Comparison of ENCODE assay signal across 8 cellular contexts in the genomic region with DNA sequence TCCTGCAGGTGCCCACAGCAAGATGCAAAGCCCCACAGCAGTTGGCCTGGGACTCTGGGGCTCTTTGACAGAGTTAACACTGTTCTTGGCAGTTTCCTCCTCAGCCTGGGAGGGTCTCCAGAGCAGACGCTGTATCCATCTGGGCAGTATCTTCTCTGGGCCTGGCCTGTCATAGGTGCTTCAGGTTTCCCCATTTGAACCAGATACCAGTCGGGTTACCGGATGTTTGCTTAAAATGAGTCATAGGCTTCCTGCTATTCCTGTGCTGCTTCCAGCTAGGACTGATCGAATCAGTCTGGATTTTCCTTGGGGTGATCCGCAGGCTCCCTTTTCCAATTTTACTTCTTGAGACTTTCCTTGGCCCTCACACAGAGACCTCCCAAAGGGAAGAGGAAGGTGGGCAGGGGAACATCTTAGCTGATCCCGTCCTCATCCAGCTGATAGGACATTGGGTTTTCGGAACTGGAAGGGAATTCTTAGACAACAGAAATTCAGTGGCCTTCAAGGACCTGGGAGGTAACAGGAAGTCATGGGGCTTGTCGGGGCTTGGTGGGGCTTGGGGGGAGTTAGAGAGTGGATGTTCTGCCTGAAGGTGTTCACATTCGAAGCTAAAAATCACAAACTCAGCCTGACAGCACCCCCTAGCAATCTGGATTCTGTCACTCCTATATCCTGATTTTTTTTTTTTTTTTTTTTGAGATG. TPM values are rescaled to one million over a fixed set of nuclear protein-coding genes. Genes with fewer than 3 reads are reported as not detected.
DNase-seq lines count a peak whose midpoint lies in the region; ATAC-seq and TF ChIP-seq lines count a peak whose summit lies in the region.

No MANE protein-coding gene starts in this region.

- H3K4me3 ChIP-seq in epithelial cell of proximal tubule (ENCODE audit: low read depth, low read length) = peak overlapping the region; percentile 23

- DNase-seq in NCI-H2107 treated with DMSO at 0.1 percent for 48 hours (lab: John Stamatoyannopoulos, UW; ENCODE audit: unreplicated experiment) (peak; percentile 10), NCI-H2107 (lab: John Stamatoyannopoulos, UW) (no peak), RWPE1 (ENCODE audit: low spot score) (peak; percentile 71), epithelial cell of proximal tubule (ENCODE audit: low read depth) (peak; percentile 63), omental fat pad (ENCODE audit: low spot score) (no peak), NOMO-1 (lab: John Stamatoyannopoulos, UW; ENCODE audit: unreplicated experiment in 2 of 2) (no peak)
- DNase-seq in activated CD4-positive, alpha-beta T cell treated with anti-CD3 and anti-CD28 coated beads, Interleukin-2, amount 50 U/mL, for 1 hour = no peak

- POLR2A ChIA-PET in RWPE1 (lab: Yijun Ruan, JAX; ENCODE audit: low non-redundant PET) = interaction anchor here (0.6 kb wide), 1 partner anchor 9 kb away, joined by 5 read pairs; no protein-coding TSS in a partner anchor

- ATAC-seq in omental fat pad (ENCODE audit: low FRiP score) = peak; percentile 27
- no peak for ATAC-seq in HG03521 (IDR thresholded peaks at IDR 0.05; ENCODE audit: unreplicated experiment)

- CTCF ChIA-PET in RWPE1 (lab: Yijun Ruan, JAX) = interaction anchor here (1.2 kb wide), 1 partner anchor 13 kb away, joined by 8 read pairs; a partner anchor contains a TSS

- no peak for TF ChIP-seq CTCF in RWPE1 (conservative IDR thresholded peaks at IDR 0.05; ENCODE audit: low read depth)
- TF ChIP-seq CTCF in epithelial cell of proximal tubule (conservative IDR thresholded peaks at IDR 0.05; ENCODE audit: low read depth, low read length) = no peak
- no peak for TF ChIP-seq CTCF in omental fat pad (IDR thresholded peaks at IDR 0.05)

- H3K27ac ChIP-seq in RWPE1 = peak overlapping the region; percentile 95

RNA-seq across cellular contexts. Expression of a gene that starts 2.4 kb away (rescaled TPM):
- 251 and 275 TPM in 2 replicates for total RNA-seq in epithelial cell of proximal tubule
- total RNA-seq in omental fat pad = 10 to 100 TPM; 30.9 to 49.8 (median 34.1) TPM

RNA-seq across cellular contexts. Expression of a gene that starts 12.9 kb away (rescaled TPM):
- total RNA-seq in epithelial cell of proximal tubule (55.6 and 75.5 TPM in 2 replicates), omental fat pad (10 to 100 TPM; 32.9 to 39.4 (median 35.9) TPM)

RNA-seq across cellular contexts. Expression of a gene that starts 47.7 kb away (rescaled TPM):
- 0.87 and 1.3 TPM in 2 replicates for total RNA-seq in epithelial cell of proximal tubule
- 1 to 10 TPM in 3 of 4 donors, under 1 TPM in 1; 0.56 to 2.5 (median 1.4) TPM for total RNA-seq in omental fat pad

Comparison
In these comparisons a context has a peak if more than half of its experiments do, and no peak if none do; other contexts are left out.
1. DNase-seq: peak in NCI-H2107 treated with DMSO at 0.1 percent for 48 hours (single experiment), RWPE1 (single experiment) and epithelial cell of proximal tubule (single experiment); none in NCI-H2107 (single experiment), omental fat pad (single experiment), NOMO-1 (0 of 2) and activated CD4-positive, alpha-beta T cell treated with anti-CD3 and anti-CD28 coated beads, Interleukin-2, amount 50 U/mL, for 1 hour (single experiment).